Comparison of ENCODE assay signal across 8 cellular contexts in genomic region chr2:229920011-229920781, GRCh38. TPM values are rescaled to one million over a fixed set of nuclear protein-coding genes. Genes with fewer than 3 reads are reported as not detected.
A peak's percentile ranks its signal among the peaks of the same experiment; 100 is the strongest.
DNase-seq lines count a peak whose midpoint lies in the region; ATAC-seq, FAIRE-seq and TF ChIP-seq lines count a peak whose summit lies in the region.

No MANE protein-coding gene starts in this region.

- BruUV-seq in IMR-90 (replicated peaks; lab: Mats Ljungman, UMichigan) = no TSS peak

- H2BK120ac ChIP-seq in IMR-90 (ENCODE audit: low read depth, low read length) = no peak overlapping the region

- dilution Hi-C loops in IMR-90 (cut with HindIII; ENCODE audit: low sequenced_read_pairs, unreplicated experiment) = no loop called here

- H3K23ac ChIP-seq in IMR-90 (ENCODE audit: low read depth, low read length) = peak overlapping the region; percentile 52; the same call in 1 of the 2 replicates

- in situ Hi-C loops in IMR-90 (cut with MboI; ENCODE audit: low sequenced_read_pairs) = no loop called here

- H4K5ac ChIP-seq in IMR-90 (ENCODE audit: low read depth, low read length) = no peak overlapping the region

- H3K4me2 ChIP-seq in IMR-90 (ENCODE audit: low read depth, low read length) = peak overlapping the region; percentile 89
- H3K4me2 ChIP-seq in fibroblast of lung (ENCODE audit: extremely low read depth, insufficient read depth, low read length) = peak overlapping the region; percentile 78

- WGBS in IMR-90 (ENCODE audit: extremely low coverage in 2 of 2, insufficient read length in 1 of 2), 2 experiments = 0% methylated on average over 3 of the region's 25 CpGs; no CpG with 5 or more reads in 1 of the 2 experiments
- 3% methylated on average over 25 of the region's 25 CpGs for WGBS in pancreas, 2 donors

- H3K36me3 ChIP-seq in IMR-90 (ENCODE audit: control insufficient read depth, insufficient read depth, low read length) (peaks cover 11% of the 10 kb centered on the region), fibroblast of lung (ENCODE audit: control insufficient read depth, insufficient read depth, low read length) (peaks cover 3% of the 10 kb centered on the region), pancreas (no peaks in the 10 kb centered on the region)

- H4K20me1 ChIP-seq in IMR-90 (ENCODE audit: insufficient read depth, low read length) (peaks cover 59% of the 10 kb centered on the region), fibroblast of lung (ENCODE audit: control insufficient read depth, extremely low read depth, insufficient read depth, low read length) (no peaks in the 10 kb centered on the region)

- H3K4me3 ChIP-seq in AG10803 (ENCODE audit: low read length) (peak overlapping the region; percentile 89), IMR-90 (ENCODE audit: insufficient read depth, low read depth, low read length) (peak overlapping the region; percentile 75), fibroblast of lung (replicated peaks in 1 of 4; ENCODE audit: control extremely low read depth in 1 of 4, insufficient read depth in 1 of 4, low read depth in 3 of 4, low read length in 4 of 4) (peak overlapping the region; percentile 85 to 94 (median 90)), pancreas (peak overlapping the region; percentile 55 to 96 (median 68))

- no peak for ATAC-seq in IMR-90 (ENCODE audit: low read depth)
- ATAC-seq in pancreas = no peak
- ATAC-seq in HG02588 (IDR thresholded peaks at IDR 0.05; ENCODE audit: unreplicated experiment) = no peak
- ATAC-seq in GM19395 (IDR thresholded peaks at IDR 0.05; ENCODE audit: unreplicated experiment) = no peak

- H3K56ac ChIP-seq in IMR-90 (ENCODE audit: extremely low read depth, insufficient read depth, low read length) = peak overlapping the region; percentile 50

- H3K27me3 ChIP-seq in IMR-90 (ENCODE audit: control insufficient read depth, insufficient read depth, low read length) = no peaks in the 10 kb centered on the region
- no peaks in the 10 kb centered on the region for H3K27me3 ChIP-seq in fibroblast of lung (ENCODE audit: control insufficient read depth, insufficient read depth, low read length)
- no peaks in the 10 kb centered on the region for H3K27me3 ChIP-seq in pancreas

- H3K79me1 ChIP-seq in IMR-90 (ENCODE audit: low read depth in 1 of 2, low read length in 2 of 2) = peaks cover 3 to 27% of the 10 kb centered on the region in 2 experiments; a peak in 2 of 4 replicates

- 0 out of 2 replicates have a peak overlapping the region, but pooled peaks have one; percentile 5 for H2AK5ac ChIP-seq in IMR-90 (ENCODE audit: low read depth, low read length)

- peak overlapping the region; percentile 51; the same call in 1 of the 2 replicates for H3K27ac ChIP-seq in IMR-90 (ENCODE audit: insufficient read depth, low read length)
- peak overlapping the region; percentile 30 for H3K27ac ChIP-seq in fibroblast of lung (ENCODE audit: insufficient read depth, low read length)
- peak overlapping the region; percentile 92 to 95 (median 94) for H3K27ac ChIP-seq in pancreas

- H3K9me3 ChIP-seq in IMR-90 (ENCODE audit: control insufficient read depth, insufficient read depth, low read length) = no peaks in the 10 kb centered on the region
- no peaks in the 10 kb centered on the region for H3K9me3 ChIP-seq in fibroblast of lung (ENCODE audit: control insufficient read depth, insufficient read depth, low read depth, low read length)
- H3K9me3 ChIP-seq in pancreas = no peaks in the 10 kb centered on the region

- H3K79me2 ChIP-seq in fibroblast of lung (ENCODE audit: control insufficient read depth, insufficient read depth, low read length) = peaks cover 64% of the 10 kb centered on the region

- H3K4me1 ChIP-seq in IMR-90 (ENCODE audit: control insufficient read depth, insufficient read depth, low read length) = 0 out of 2 replicates have a peak, but pooled peaks cover 2% of the 10 kb centered on the region
- H3K4me1 ChIP-seq in fibroblast of lung (ENCODE audit: control insufficient read depth, extremely low read depth, insufficient read depth, low read length) = no peaks in the 10 kb centered on the region
- H3K4me1 ChIP-seq in pancreas = peaks cover 0 to 6% (median 5%) of the 10 kb centered on the region in 3 donors

- H3K4ac ChIP-seq in IMR-90 (ENCODE audit: low read depth, low read length) = 0 out of 2 replicates have a peak overlapping the region, but pooled peaks have one; percentile 7

- 0 out of 2 replicates have a peak, but pooled peaks cover 2% of the 10 kb centered on the region for H3K9me1 ChIP-seq in IMR-90 (ENCODE audit: insufficient read depth, low read length)

- H2BK5ac ChIP-seq in IMR-90 (ENCODE audit: low read depth, low read length, poor library complexity, severe bottlenecking) = peak overlapping the region; percentile 35

- TF ChIP-seq CTCF in AG10803 (conservative IDR thresholded peaks at IDR 0.05; ENCODE audit: low read length) (no peak), IMR-90 (conservative IDR thresholded peaks at IDR 0.05; ENCODE audit: low read depth, low read length) (no peak), fibroblast of lung (conservative IDR thresholded peaks at IDR 0.05 in 1 of 2, IDR thresholded peaks at IDR 0.05 in 1 of 2; ENCODE audit: low read depth in 1 of 2, low read length in 2 of 2) (no peak), pancreas (IDR thresholded peaks at IDR 0.05) (no peak)

- DNase-seq in AG10803 (ENCODE audit: low read depth) = peak; percentile 17
- no peak for DNase-seq in IMR-90
- DNase-seq in activated T-cell treated with anti-CD3 and anti-CD28 coated beads, Interleukin-2, amount 50 U/mL, for 1 hour = peak; percentile 52
- DNase-seq in fibroblast of lung (ENCODE audit: low read depth in 2 of 2) = peak; percentile 5 to 21
- DNase-seq in pancreas = no peak
- no peak for DNase-seq in HT-29 (ENCODE audit: low spot score)

- H3K9ac ChIP-seq in IMR-90 (ENCODE audit: low read depth, low read length) (peak overlapping the region; percentile 69), fibroblast of lung (ENCODE audit: insufficient read depth, low read length) (peak overlapping the region; percentile 93)

- H2AFZ ChIP-seq in IMR-90 (replicated peaks; ENCODE audit: low read length, poor library complexity) (no peak overlapping the region), fibroblast of lung (ENCODE audit: low read length) (no peak overlapping the region)

- no peak overlapping the region for H4K91ac ChIP-seq in IMR-90 (ENCODE audit: insufficient read depth, low read depth, low read length)

- H4K8ac ChIP-seq in IMR-90 (ENCODE audit: low read depth in 2 of 2, low read length in 2 of 2) = peak overlapping the region in 1 of 2 experiments; percentile 68; a peak in 1 of 4 replicates

- H3K14ac ChIP-seq in IMR-90 (replicated peaks; ENCODE audit: low read depth, low read length) = peak overlapping the region; percentile 84; the same call in 1 of the 2 replicates

- H2BK15ac ChIP-seq in IMR-90 (ENCODE audit: low read depth, low read length) = no peak overlapping the region

- intact Hi-C loops in IMR-90 (cut with micrococcal nuclease) (loop anchor here (5.0 to 10.0 kb wide), 4 partner anchors 118 to 855 kb away; no protein-coding TSS in a partner anchor), pancreas (cut with DNase I) (no loop called here)

- FAIRE-seq in pancreas (lab: Jason Lieb, UNC) = no peak

- no peak overlapping the region for H2AK9ac ChIP-seq in IMR-90 (replicated peaks; ENCODE audit: low read depth, low read length, poor library complexity)

- no peak overlapping the region for H2BK20ac ChIP-seq in IMR-90 (ENCODE audit: low read depth, low read length)

- no peak overlapping the region for H3K18ac ChIP-seq in IMR-90 (ENCODE audit: low read depth, low read length)

- TF ChIP-seq RAD21 in IMR-90 (IDR thresholded peaks at IDR 0.05; ENCODE audit: low read length) = no peak

- CTCF ChIA-PET in IMR-90 (lab: Yijun Ruan, JAX) = interaction anchor here (0.7 kb wide), 1 partner anchor 497 kb away, joined by 3 read pairs; no protein-coding TSS in a partner anchor

- POLR2A ChIA-PET in IMR-90 (lab: Charles Lee; ENCODE audit: unreplicated experiment) = no interaction called here

- TF ChIP-seq POLR2A in IMR-90 (IDR thresholded peaks at IDR 0.05; ENCODE audit: low read depth, low read length) = no peak

TF ChIP-seq in IMR-90, 13 proteins besides CTCF, POLR2A, EP300 and RAD21 (continues in another document):
- TF ChIP-seq RFX5 (IDR thresholded peaks at IDR 0.05; ENCODE audit: low read depth, low read length) (no peak), FOS (IDR thresholded peaks at IDR 0.05; ENCODE audit: low read depth, low read length) (no peak), MAZ (IDR thresholded peaks at IDR 0.05; ENCODE audit: borderline replicate concordance, low read depth, low read length) (no peak), ELK1 (IDR thresholded peaks at IDR 0.05; ENCODE audit: borderline replicate concordance, low read depth, low read length) (no peak)

RNA-seq across cellular contexts. Expression of gene TRIP12, which starts 1.6 kb away (rescaled TPM):
- total RNA-seq in IMR-90 (2012; rRNA removed) (209 and 315 TPM in 2 replicates), fibroblast of lung (210 and 277 TPM in 2 replicates), pancreas (100 to 1,000 TPM in 1 of 6 donors, 10 to 100 TPM in 5; 51.5 to 106 (median 63.7) TPM)
- polyA plus RNA-seq in IMR-90 (2012; rRNA removed) (42.1 and 51.6 TPM in 2 replicates), fibroblast of lung (107 and 122 TPM in 2 replicates), pancreas (10 to 100 TPM; 12.2 to 17.7 TPM)
- 7.7 and 12.0 TPM in 2 replicates for polyA plus RNA-seq in IMR-90 (2012; cell fraction: cytosol; rRNA removed)
- polyA plus RNA-seq in IMR-90 (2012; cell fraction: nucleus; rRNA removed; ENCODE audit: low replicate concordance) = 12.0 and 98.0 TPM in 2 replicates
- polyA plus RNA-seq in fibroblast of lung (2012) = 108 and 130 TPM in 2 replicates
- 206 and 232 TPM in 2 replicates for polyA minus RNA-seq in fibroblast of lung (ENCODE audit: low replicate concordance)
- 97.9 and 106 TPM in 2 replicates for total RNA-seq in HT-29 (2014; rRNA removed; shearing (Covaris generic))

RNA-seq across cellular contexts. Expression of gene FBXO36, which starts 2.1 kb away (rescaled TPM):
- 2.2 TPM in 2 replicates for total RNA-seq in IMR-90 (2012; rRNA removed)
- polyA plus RNA-seq in IMR-90 (2012; rRNA removed) = 1.2 and 1.3 TPM in 2 replicates
- polyA plus RNA-seq in IMR-90 (2012; cell fraction: cytosol; rRNA removed) = 0.52 and 0.54 TPM in 2 replicates
- 0.34 and 1.3 TPM in 2 replicates for polyA plus RNA-seq in IMR-90 (2012; cell fraction: nucleus; rRNA removed; ENCODE audit: low replicate concordance)
- total RNA-seq in fibroblast of lung = 3.5 and 3.9 TPM in 2 replicates
- 3.1 and 5.0 TPM in 2 replicates for polyA plus RNA-seq in fibroblast of lung
- polyA plus RNA-seq in fibroblast of lung (2012) = 1.7 and 2.7 TPM in 2 replicates
- polyA minus RNA-seq in fibroblast of lung (ENCODE audit: low replicate concordance) = 0.20 and 0.41 TPM in 2 replicates
- total RNA-seq in pancreas = 1 to 10 TPM; 1.0 to 1.8 (median 1.2) TPM
- polyA plus RNA-seq in pancreas = 1 to 10 TPM in 1 of 2 donors, under 1 TPM in 1; 0.84 to 1.6 TPM
- 0.48 and 0.81 TPM in 2 replicates for total RNA-seq in HT-29 (2014; rRNA removed; shearing (Covaris generic))

Comparison
In these comparisons a context has a peak if more than half of its experiments do, and no peak if none do; other contexts are left out.
1. DNase-seq: peak in AG10803 (single experiment), activated T-cell treated with anti-CD3 and anti-CD28 coated beads, Interleukin-2, amount 50 U/mL, for 1 hour (single experiment) and fibroblast of lung (2 of 2); none in IMR-90 (single experiment), pancreas (0 of 6) and HT-29 (single experiment).
2. H3K27ac ChIP-seq: peak in every context shown above with its lines; median percentile 94 in pancreas; 51 in IMR-90; 30 in fibroblast of lung.
3. Peak in every context shown above with its lines, with median percentiles within 50 percentile points of each other: H3K4me3 ChIP-seq.